ENCODE assay signal across 21 cellular contexts in the genomic region with DNA sequence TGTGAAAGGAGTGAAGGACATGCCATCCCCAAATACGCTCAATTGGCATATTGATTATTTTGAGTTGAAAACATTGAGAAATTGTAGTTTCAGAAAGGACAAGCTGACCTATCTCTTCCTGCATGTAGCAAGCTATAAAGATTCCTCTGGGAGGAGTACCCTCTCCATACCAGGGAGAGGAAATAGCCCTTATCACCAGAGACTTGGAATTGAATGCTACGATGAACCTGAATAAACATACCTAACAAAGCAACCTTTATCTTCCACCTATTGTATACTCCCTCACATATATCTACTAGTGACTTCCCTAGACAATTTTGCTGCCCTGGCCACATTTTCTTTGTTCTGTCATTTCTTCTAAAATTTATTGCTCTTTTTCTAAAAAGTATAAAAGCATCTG.
"Had no signal": no experiment of that assay in that cellular context is flagged by ENCODE, and none has a peak within 500 bp of the region (broad histone marks: within the 10 kb centered on the region; RNA-seq: fewer than 3 reads in every experiment).

No MANE protein-coding gene starts in this region.

- H3K9me3 ChIP-seq: gastrocnemius medialis, lower lobe of right lung, stomach, thyroid gland had no signal

- H3K36me3 ChIP-seq: gastrocnemius medialis, lower lobe of right lung, neural progenitor cell, stomach, thyroid gland had no signal

- H3K27ac ChIP-seq: coronary artery, gastrocnemius medialis, lower lobe of right lung, neural progenitor cell, parathyroid adenoma, stomach, thyroid gland had no signal

- H3K4me1 ChIP-seq: gastrocnemius medialis, lower lobe of right lung, stomach, thyroid gland had no signal

- H3K27me3 ChIP-seq: gastrocnemius medialis, neural progenitor cell, stomach, thyroid gland had no signal

- H3K4me3 ChIP-seq: coronary artery, gastrocnemius medialis, lower lobe of right lung, neural progenitor cell, smooth muscle cell, stomach, thyroid gland had no signal

- DNase-seq: dermis blood vessel endothelial cell; effector memory CD4-positive, alpha-beta T cell; foreskin fibroblast; gastrocnemius medialis; head of caudate nucleus; hippocampal formation; left ventricle myocardium superior; lower lobe of right lung; naive thymus-derived CD4-positive, alpha-beta T cell; stimulated activated CD4-positive, alpha-beta T cell treated with anti-CD3 and anti-CD28 coated beads, Interleukin-12 subunit alpha, Interleukin-12 subunit beta, amount 100 ng/mL, for 4 hours; stimulated activated CD4-positive, alpha-beta T cell treated with anti-CD3 and anti-CD28 coated beads, Interleukin-2, amount 100 ng/mL, for 24 hours; stimulated activated CD4-positive, alpha-beta T cell treated with anti-CD3 and anti-CD28 coated beads, Interleukin-4, amount 100 ng/mL, for 24 hours; stimulated activated naive CD4-positive, alpha-beta T cell treated with Interleukin-2 at 50 U/mL for 16 hours; stomach; thyroid gland had no signal

- ATAC-seq: gastrocnemius medialis; left ventricle myocardium superior; lower lobe of right lung; naive thymus-derived CD4-positive, alpha-beta T cell; sciatic nerve; stimulated activated effector memory CD8-positive, alpha-beta T cell treated with anti-CD3 and anti-CD28 coated beads, Interleukin-12 subunit alpha, Interleukin-12 subunit beta, amount 100 ng/mL, for 72 hours had no signal
